In the genomic region with DNA sequence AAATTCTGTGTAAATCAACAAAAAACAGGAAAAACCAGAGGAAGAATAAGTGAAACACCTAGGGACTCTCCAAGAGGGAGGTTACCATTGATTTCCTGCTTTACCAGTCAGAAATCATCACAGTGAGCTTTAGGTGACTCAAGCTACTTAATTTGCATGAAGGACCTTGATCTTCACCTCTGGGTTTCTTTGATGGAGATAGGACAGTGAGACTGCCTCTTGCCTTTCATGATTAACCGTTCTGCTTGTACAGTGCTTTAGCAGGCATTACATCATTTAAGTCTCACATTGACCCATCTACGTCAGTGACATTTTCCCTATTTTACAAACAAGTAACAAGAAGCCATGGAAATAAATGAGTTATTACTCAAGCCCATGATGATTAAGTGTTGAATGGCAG, we compare ENCODE assay signal across 13 cellular contexts. TPM values are rescaled to one million over a fixed set of nuclear protein-coding genes. Genes with fewer than 3 reads are reported as not detected.
DNase-seq lines count a peak whose midpoint lies in the region; ATAC-seq lines count a peak whose summit lies in the region.
"Had no signal": no experiment of that assay in that cellular context is flagged by ENCODE, and none has a peak within 500 bp of the region (broad histone marks: within the 10 kb centered on the region; RNA-seq: fewer than 3 reads in every experiment).

No MANE protein-coding gene starts in this region.

- H3K27ac ChIP-seq in naive thymus-derived CD4-positive, alpha-beta T cell (ENCODE audit: low read depth, low read length): no peak overlapping the region
- H3K27ac ChIP-seq: 22Rv1 had no signal

- no peaks in the 10 kb centered on the region for H3K27me3 ChIP-seq in naive thymus-derived CD4-positive, alpha-beta T cell (ENCODE audit: control insufficient read depth in 2 of 2, insufficient read depth in 2 of 2, low read length in 2 of 2)

- intact Hi-C loops in naive thymus-derived CD4-positive, alpha-beta T cell (cut with micrococcal nuclease): loop anchor here in 1 of 2 donors (5.0 kb wide), 1 partner anchor 58 kb away; no protein-coding TSS in a partner anchor

- H3K36me3 Mint-ChIP-seq in activated T-helper 17 cell treated with anti-CD3 and anti-CD28 coated beads, Interleukin-2, amount 50 U/mL, for 72 hours (ENCODE audit: low read depth): peaks cover 27% of the 10 kb centered on the region
- no peaks in the 10 kb centered on the region for H3K36me3 Mint-ChIP-seq in naive thymus-derived CD4-positive, alpha-beta T cell

- H3K36me3 ChIP-seq in naive thymus-derived CD4-positive, alpha-beta T cell (ENCODE audit: control insufficient read depth in 2 of 3, insufficient read depth in 3 of 3, low read length in 3 of 3): peaks cover 0 to 5% (median 0%) of the 10 kb centered on the region in 3 experiments

- peak; percentile 74 for ATAC-seq in activated CD4-positive, CD25-positive, alpha-beta regulatory T cell treated with anti-CD3 and anti-CD28 coated beads, Interleukin-2, amount 50 U/mL, for 24 hours
- peak; percentile 22 for ATAC-seq in HG02938 (IDR thresholded peaks at IDR 0.05; ENCODE audit: unreplicated experiment)
- ATAC-seq in activated T-helper 17 cell treated with anti-CD3 and anti-CD28 coated beads, Interleukin-2, amount 50 U/mL, for 72 hours (replicated peaks): peak; percentile 68
- peak; percentile 5 for ATAC-seq in naive thymus-derived CD4-positive, alpha-beta T cell

- peak overlapping the region; percentile 84 for H3K4me3 Mint-ChIP-seq in activated T-helper 17 cell treated with anti-CD3 and anti-CD28 coated beads, Interleukin-2, amount 50 U/mL, for 72 hours
- peak overlapping the region in 2 of 10 donors; percentile 9 to 76 for H3K4me3 Mint-ChIP-seq in naive thymus-derived CD4-positive, alpha-beta T cell
- H3K4me3 Mint-ChIP-seq: endodermal cell, nephron had no signal

- CTCF ChIA-PET in naive thymus-derived CD4-positive, alpha-beta T cell (lab: Charles Lee): no interaction called here

- H3K4me1 ChIP-seq in naive thymus-derived CD4-positive, alpha-beta T cell (ENCODE audit: control insufficient read depth in 2 of 2, insufficient read depth in 2 of 2, low read length in 2 of 2): no peaks in the 10 kb centered on the region

- no peak overlapping the region for H3K4me3 ChIP-seq in naive thymus-derived CD4-positive, alpha-beta T cell (ENCODE audit: low read length)

- no peaks in the 10 kb centered on the region for H3K27me3 Mint-ChIP-seq in activated T-helper 17 cell treated with anti-CD3 and anti-CD28 coated beads, Interleukin-2, amount 50 U/mL, for 72 hours
- no peaks in the 10 kb centered on the region for H3K27me3 Mint-ChIP-seq in naive thymus-derived CD4-positive, alpha-beta T cell

- POLR2A ChIA-PET in naive thymus-derived CD4-positive, alpha-beta T cell (lab: Charles Lee): no interaction called here

- H3K9me3 ChIP-seq in naive thymus-derived CD4-positive, alpha-beta T cell (ENCODE audit: control insufficient read depth in 2 of 3, low read length in 3 of 3): no peaks in the 10 kb centered on the region

- H3K4me1 Mint-ChIP-seq in activated T-helper 17 cell treated with anti-CD3 and anti-CD28 coated beads, Interleukin-2, amount 50 U/mL, for 72 hours: peaks cover 10% of the 10 kb centered on the region
- H3K4me1 Mint-ChIP-seq in naive thymus-derived CD4-positive, alpha-beta T cell: peaks cover 0 to 32% (median 11%) of the 10 kb centered on the region in 7 donors
- H3K4me1 Mint-ChIP-seq: nephron had no signal

- peak overlapping the region; percentile 98 for H3K27ac Mint-ChIP-seq in activated T-helper 17 cell treated with anti-CD3 and anti-CD28 coated beads, Interleukin-2, amount 50 U/mL, for 72 hours
- peak overlapping the region in 6 of 9 donors; percentile 3 to 92 (median 29) for H3K27ac Mint-ChIP-seq in naive thymus-derived CD4-positive, alpha-beta T cell
- H3K27ac Mint-ChIP-seq: endodermal cell had no signal

- no peak for DNase-seq in activated CD4-positive, CD25-positive, alpha-beta regulatory T cell treated with anti-CD3 and anti-CD28 coated beads, Interleukin-2, amount 50 U/mL, for 72 hours
- DNase-seq in naive thymus-derived CD4-positive, alpha-beta T cell: peak in 2 of 9 donors; percentile 5 to 13
- no peak for DNase-seq in effector CD4-positive, alpha-beta T cell
- DNase-seq in nucleus accumbens (lab: John Stamatoyannopoulos, UW) (no peak), GDM1 (lab: John Stamatoyannopoulos, UW) (no peak)
- DNase-seq: amniotic stem cell, endodermal cell, NCI-H82 had no signal

- H3K9me3 Mint-ChIP-seq in activated T-helper 17 cell treated with anti-CD3 and anti-CD28 coated beads, Interleukin-2, amount 50 U/mL, for 72 hours: no peaks in the 10 kb centered on the region
- no peaks in the 10 kb centered on the region for H3K9me3 Mint-ChIP-seq in naive thymus-derived CD4-positive, alpha-beta T cell
- H3K9me3 Mint-ChIP-seq: endodermal cell, nephron had no signal

RNA-seq across cellular contexts. Expression of a gene that starts 3.4 kb away (rescaled TPM):
- total RNA-seq in activated T-helper 17 cell treated with anti-CD3 and anti-CD28 coated beads, Interleukin-2, amount 50 U/mL, for 72 hours: 100 to 1,000 TPM in 1 of 2 donors, 10 to 100 TPM in 1; 70.4 to 120 TPM
- 10 to 100 TPM in 1 of 5 experiments, 1 to 10 TPM in 4; 5.3 to 41.1 (median 7.3) TPM for total RNA-seq in naive thymus-derived CD4-positive, alpha-beta T cell
- polyA plus RNA-seq in naive thymus-derived CD4-positive, alpha-beta T cell: 1 to 10 TPM; 4.0 to 5.7 TPM

Comparison
In these comparisons a context has a peak if more than half of its experiments do, and no peak if none do; other contexts are left out.
1. ATAC-seq: peak in every context shown above with its lines; median percentile 74 in activated CD4-positive, CD25-positive, alpha-beta regulatory T cell treated with anti-CD3 and anti-CD28 coated beads, Interleukin-2, amount 50 U/mL, for 24 hours; 68 in activated T-helper 17 cell treated with anti-CD3 and anti-CD28 coated beads, Interleukin-2, amount 50 U/mL, for 72 hours; 22 in HG02938; 5 in naive thymus-derived CD4-positive, alpha-beta T cell.